Comparison of ENCODE assay signal across 27 cellular contexts in the genomic region with DNA sequence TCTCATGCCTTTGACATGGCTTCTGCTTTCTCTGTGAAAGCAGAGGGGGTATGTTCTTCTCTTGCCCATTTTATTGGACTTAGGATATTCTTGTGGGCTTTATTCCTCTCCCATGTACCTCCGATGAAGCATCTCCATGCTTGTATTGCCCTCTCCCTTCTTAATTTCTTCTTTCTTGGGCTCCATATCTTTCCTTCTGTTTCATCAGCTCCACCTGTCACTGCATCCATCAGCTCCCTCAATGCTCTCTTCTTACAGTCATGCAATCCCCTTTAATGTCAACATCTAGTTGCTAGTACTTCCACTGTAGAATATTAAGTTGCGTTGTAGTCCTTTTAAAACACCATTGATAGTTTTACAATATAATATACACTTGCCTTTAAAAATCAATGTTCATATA.
"Had no signal": no experiment of that assay in that cellular context is flagged by ENCODE, and none has a peak within 500 bp of the region (broad histone marks: within the 10 kb centered on the region; RNA-seq: fewer than 3 reads in every experiment).

No MANE protein-coding gene starts in this region.

- H3K4me3 Mint-ChIP-seq: dendritic cell treated with granulocyte-macrophage colony-stimulating factor and Interleukin-4, amounts not matched to agents 40 ng/mL and 50 ng/mL, for 4 days; effector memory CD8-positive, alpha-beta T cell; endodermal cell had no signal

- ATAC-seq: effector memory CD8-positive, alpha-beta T cell; esophagus mucosa; foreskin keratinocyte; gastrocnemius medialis; gastroesophageal sphincter; heart left ventricle; heart right ventricle had no signal

- H3K9me3 ChIP-seq: colonic mucosa, esophagus muscularis mucosa, esophagus squamous epithelium, gastrocnemius medialis, gastroesophageal sphincter, heart left ventricle had no signal

- H3K4me3 ChIP-seq: colonic mucosa, coronary artery, dorsolateral prefrontal cortex, esophagus muscularis mucosa, esophagus squamous epithelium, gastrocnemius medialis, gastroesophageal sphincter, heart left ventricle, heart right ventricle had no signal

- DNase-seq: colonic mucosa; cortex of kidney; dermis blood vessel endothelial cell; dorsolateral prefrontal cortex; effector CD4-positive, alpha-beta T cell; effector CD8-positive, alpha-beta T cell; effector memory CD4-positive, alpha-beta T cell; effector memory CD8-positive, alpha-beta T cell; endodermal cell; erythroblast; esophagus squamous epithelium; foreskin fibroblast; foreskin keratinocyte; gastrocnemius medialis; glutamatergic neuron; head of caudate nucleus; heart left ventricle; heart right ventricle had no signal

- H3K27ac ChIP-seq: colonic mucosa, coronary artery, dorsolateral prefrontal cortex, epithelial cell of prostate, esophagus muscularis mucosa, esophagus squamous epithelium, foreskin keratinocyte, gastrocnemius medialis, gastroesophageal sphincter, heart left ventricle, heart right ventricle had no signal

- H3K27ac Mint-ChIP-seq: dendritic cell treated with granulocyte-macrophage colony-stimulating factor and Interleukin-4, amounts not matched to agents 40 ng/mL and 50 ng/mL, for 4 days; effector memory CD8-positive, alpha-beta T cell; endodermal cell had no signal

- H3K27me3 Mint-ChIP-seq: dendritic cell treated with granulocyte-macrophage colony-stimulating factor and Interleukin-4, amounts not matched to agents 40 ng/mL and 50 ng/mL, for 4 days had no signal

- H3K4me1 ChIP-seq: colonic mucosa, esophagus muscularis mucosa, esophagus squamous epithelium, foreskin keratinocyte, gastrocnemius medialis, gastroesophageal sphincter, heart left ventricle, heart right ventricle had no signal

- H3K36me3 ChIP-seq: colonic mucosa, esophagus muscularis mucosa, esophagus squamous epithelium, gastrocnemius medialis, gastroesophageal sphincter, heart left ventricle, heart right ventricle had no signal

- FAIRE-seq: colon, endothelial cell of umbilical vein, frontal cortex had no signal

- H3K9me3 Mint-ChIP-seq: dendritic cell treated with granulocyte-macrophage colony-stimulating factor and Interleukin-4, amounts not matched to agents 40 ng/mL and 50 ng/mL, for 4 days; effector memory CD8-positive, alpha-beta T cell; endodermal cell had no signal

- H3K4me1 Mint-ChIP-seq: endodermal cell had no signal

- H3K27me3 ChIP-seq: colonic mucosa, esophagus muscularis mucosa, esophagus squamous epithelium, gastrocnemius medialis, gastroesophageal sphincter, heart right ventricle had no signal
